8 cellular contexts compared by ENCODE assay signal in the genomic region with DNA sequence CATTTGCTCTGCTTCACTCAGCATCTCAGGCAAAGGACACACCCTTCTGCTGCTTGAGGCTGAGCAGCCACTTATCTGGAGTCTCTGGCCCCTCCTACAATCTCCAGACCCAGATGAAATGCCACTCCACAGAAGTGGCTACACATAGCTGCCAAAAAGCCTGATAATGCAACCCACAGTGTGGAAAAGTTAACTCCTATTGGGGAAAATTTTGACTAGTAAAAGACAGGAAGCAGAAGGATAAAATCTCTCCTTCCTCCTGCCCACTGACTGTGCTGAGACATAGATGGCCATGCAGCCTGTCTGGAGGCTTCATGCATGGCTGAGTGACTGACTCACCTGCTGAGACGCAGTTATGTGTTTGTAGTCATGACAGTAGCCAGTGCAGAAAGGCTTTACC.
DNase-seq lines count a peak whose midpoint lies in the region; ATAC-seq and TF ChIP-seq lines count a peak whose summit lies in the region.

No MANE protein-coding gene starts in this region.

- DNase-seq in left ventricle myocardium superior (no peak), left ventricle myocardium inferior (no peak), PC-3 (peak; percentile 89), fibroblast of the aortic adventitia (ENCODE audit: low read depth) (peak; percentile 73), upper lobe of right lung (no peak), GOT3 (lab: John Stamatoyannopoulos, UW) (no peak)
- DNase-seq in activated CD8-positive, alpha-beta memory T cell treated with anti-CD3 and anti-CD28 coated beads, Interleukin-2, amount 50 U/mL, for 48 hours, result no peak

- ATAC-seq in left ventricle myocardium superior, result peak; percentile 54
- peak; percentile 100 for ATAC-seq in PC-3
- peak; percentile 98 for ATAC-seq in upper lobe of right lung
- no peak for ATAC-seq in HG03442 (IDR thresholded peaks at IDR 0.05; ENCODE audit: unreplicated experiment)

- H3K4me2 ChIP-seq in PC-3 (ENCODE audit: low read length), result peak overlapping the region; percentile 28

- no TSS peak for BruUV-seq in PC-3 (replicated peaks; lab: Mats Ljungman, UMichigan)

- no peaks in the 10 kb centered on the region for H4K20me1 ChIP-seq in PC-3 (ENCODE audit: low read length)

- H3F3A ChIP-seq in PC-3 (ENCODE audit: low read length, unreplicated experiment), result peaks cover 10% of the 10 kb centered on the region

- no peaks in the 10 kb centered on the region for H3K79me2 ChIP-seq in PC-3 (ENCODE audit: low read length)

- no peak overlapping the region for H3K9ac ChIP-seq in PC-3 (ENCODE audit: low read length)

- intact Hi-C loops in left ventricle myocardium superior (cut with micrococcal nuclease), result no loop called here
- intact Hi-C loops in left ventricle myocardium inferior (cut with micrococcal nuclease), result no loop called here
- intact Hi-C loops in PC-3 (cut with micrococcal nuclease), result no loop called here
- intact Hi-C loops in upper lobe of right lung (cut with DNase I), result no loop called here

- POLR2A ChIA-PET in PC-3 (lab: Charles Lee; ENCODE audit: unreplicated experiment), result interaction anchor here (0.6 kb wide), 1 partner anchor 175 kb away, joined by 3 read pairs; no protein-coding TSS in a partner anchor

- H3K36me3 ChIP-seq in left ventricle myocardium inferior (no peaks in the 10 kb centered on the region), PC-3 (ENCODE audit: low read depth, low read length) (no peaks in the 10 kb centered on the region), upper lobe of right lung (no peaks in the 10 kb centered on the region)

- no peaks in the 10 kb centered on the region for H3K9me3 ChIP-seq in left ventricle myocardium inferior (replicated peaks)
- no peaks in the 10 kb centered on the region for H3K9me3 ChIP-seq in PC-3 (ENCODE audit: low read length)
- H3K9me3 ChIP-seq in upper lobe of right lung, result no peaks in the 10 kb centered on the region

- H3K27me3 ChIP-seq in left ventricle myocardium inferior (ENCODE audit: low read depth) (no peaks in the 10 kb centered on the region), PC-3 (ENCODE audit: low read length) (no peaks in the 10 kb centered on the region), upper lobe of right lung (no peaks in the 10 kb centered on the region)

- H3K9me2 ChIP-seq in PC-3 (replicated peaks; ENCODE audit: low read length), result no peaks in the 10 kb centered on the region

- H3K4me1 ChIP-seq in left ventricle myocardium inferior, result peaks cover 15% of the 10 kb centered on the region
- H3K4me1 ChIP-seq in PC-3 (ENCODE audit: insufficient read depth, low read length), result peaks cover 16% of the 10 kb centered on the region
- H3K4me1 ChIP-seq in upper lobe of right lung, result peaks cover 10% of the 10 kb centered on the region

- peak overlapping the region; percentile 32; the same call in 1 of the 2 replicates for H2AFZ ChIP-seq in PC-3 (ENCODE audit: low read length)

- CTCF ChIA-PET in PC-3 (lab: Charles Lee), result no interaction called here

- TF ChIP-seq CTCF in left ventricle myocardium inferior (IDR thresholded peaks at IDR 0.05; ENCODE audit: borderline replicate concordance) (no peak), PC-3 (conservative IDR thresholded peaks at IDR 0.05; ENCODE audit: low read depth, low read length) (no peak), fibroblast of the aortic adventitia (IDR thresholded peaks at IDR 0.05; ENCODE audit: insufficient read depth, low read length) (no peak), upper lobe of right lung (IDR thresholded peaks at IDR 0.05) (no peak)

- no peak overlapping the region for H3K27ac ChIP-seq in left ventricle myocardium inferior (replicated peaks)
- peak overlapping the region; percentile 65 for H3K27ac ChIP-seq in PC-3 (ENCODE audit: low read length)
- no peak overlapping the region for H3K27ac ChIP-seq in upper lobe of right lung

- no peak overlapping the region for H3K4me3 ChIP-seq in left ventricle myocardium inferior
- no peak overlapping the region for H3K4me3 ChIP-seq in PC-3 (ENCODE audit: low read length)
- H3K4me3 ChIP-seq in fibroblast of the aortic adventitia (ENCODE audit: low read depth, low read length), result no peak overlapping the region
- no peak overlapping the region for H3K4me3 ChIP-seq in upper lobe of right lung

Comparison
In these comparisons a context has a peak if more than half of its experiments do, and no peak if none do; other contexts are left out.
1. DNase-seq: peak in PC-3 (single experiment) and fibroblast of the aortic adventitia (single experiment); none in left ventricle myocardium superior (single experiment), left ventricle myocardium inferior (single experiment), upper lobe of right lung (single experiment), activated CD8-positive, alpha-beta memory T cell treated with anti-CD3 and anti-CD28 coated beads, Interleukin-2, amount 50 U/mL, for 48 hours (single experiment) and GOT3 (single experiment).